ENCODE assay signal across 24 cellular contexts in the genomic region with DNA sequence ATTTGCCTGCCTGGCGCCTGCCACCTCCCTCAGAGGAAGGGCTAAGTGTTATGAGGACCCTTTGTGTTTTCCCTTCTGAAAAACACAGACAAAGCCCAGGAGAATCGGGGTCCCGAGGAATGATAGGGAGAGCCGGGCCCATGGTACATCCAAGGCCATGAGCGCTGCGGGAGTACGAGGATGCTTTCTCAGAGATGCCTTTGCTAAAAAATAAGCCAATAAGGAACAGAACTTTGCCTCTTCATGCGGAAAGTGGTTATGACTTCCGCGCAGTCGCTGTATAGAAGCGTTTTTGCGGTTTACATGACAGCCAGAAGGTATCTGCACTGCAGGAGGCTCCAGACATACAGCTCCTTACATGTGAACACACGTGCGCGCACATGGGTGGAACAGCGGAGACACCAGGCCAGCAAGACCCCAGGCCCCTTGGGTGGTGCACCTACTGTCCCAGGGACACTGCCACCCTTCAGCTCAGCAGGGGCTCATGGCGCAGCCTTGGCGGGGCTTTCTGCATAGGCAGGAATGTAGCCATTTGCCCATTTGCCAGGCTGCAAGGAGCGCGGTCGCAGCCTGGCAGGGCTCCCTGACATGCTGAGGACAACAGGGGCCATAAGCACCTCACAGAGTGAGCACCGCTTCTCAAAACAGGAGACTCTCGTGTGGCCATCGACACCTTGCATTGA.
"Had no signal": no experiment of that assay in that cellular context is flagged by ENCODE, and none has a peak within 500 bp of the region (broad histone marks: within the 10 kb centered on the region; RNA-seq: fewer than 3 reads in every experiment).

No MANE protein-coding gene starts in this region.

- DNase-seq: activated CD4-positive, alpha-beta memory T cell treated with anti-CD3 and anti-CD28 coated beads, Interleukin-2, amount 10 ng/mL, durations not matched to agents 7 days and 5 days; activated CD4-positive, alpha-beta T cell treated with anti-CD3 and anti-CD28 coated beads for 1 hour; activated CD4-positive, alpha-beta T cell treated with anti-CD3 and anti-CD28 coated beads, Interleukin-2, amount 10 ng/mL, durations not matched to agents 7 days and 5 days; activated naive CD4-positive, alpha-beta T cell treated with Interleukin-2 at 50 U/mL for 16 hours; activated T-cell treated with anti-CD3 and anti-CD28 coated beads, Interleukin-2, amount 50 U/mL, for 48 hours; adrenal gland; body of pancreas; effector memory CD8-positive, alpha-beta T cell; foreskin keratinocyte; heart left ventricle; kidney glomerular epithelial cell; lower lobe of right lung; mesendoderm; stimulated activated CD4-positive, alpha-beta T cell treated with anti-CD3 and anti-CD28 coated beads, Interleukin-15, amount 100 ng/mL, for 24 hours; stimulated activated CD4-positive, alpha-beta T cell treated with anti-CD3 and anti-CD28 coated beads, Interleukin-2, amount 100 ng/mL, for 24 hours; stimulated activated naive CD4-positive, alpha-beta T cell; T-helper 2 cell had no signal

- H3K36me3 Mint-ChIP-seq: activated naive CD8-positive, alpha-beta T cell; natural killer cell treated with Interleukin-12 subunit alpha and Interleukin-12 subunit beta and Interleukin-15 and Interleukin-18, amount 100 ng/mL, for 72 hours had no signal

- H3K4me1 Mint-ChIP-seq: activated CD4-positive, alpha-beta memory T cell treated with anti-CD3 and anti-CD28 coated beads, Interleukin-2, amount 10 ng/mL, durations not matched to agents 7 days and 5 days; activated CD4-positive, alpha-beta T cell treated with anti-CD3 and anti-CD28 coated beads, Interleukin-2, amount 10 ng/mL, durations not matched to agents 7 days and 5 days had no signal

- ATAC-seq: effector memory CD8-positive, alpha-beta T cell; foreskin keratinocyte; heart left ventricle; left lobe of liver; mucosa of descending colon; WTC11 had no signal

- H3K4me3 Mint-ChIP-seq: activated CD4-positive, alpha-beta memory T cell treated with anti-CD3 and anti-CD28 coated beads, Interleukin-2, amount 10 ng/mL, durations not matched to agents 7 days and 5 days; activated CD4-positive, alpha-beta T cell treated with anti-CD3 and anti-CD28 coated beads, Interleukin-2, amount 10 ng/mL, durations not matched to agents 7 days and 5 days; activated naive CD8-positive, alpha-beta T cell; effector memory CD8-positive, alpha-beta T cell; natural killer cell treated with Interleukin-12 subunit alpha and Interleukin-12 subunit beta and Interleukin-15 and Interleukin-18, amount 100 ng/mL, for 72 hours; WTC11 had no signal

- H3K27ac Mint-ChIP-seq: activated CD4-positive, alpha-beta memory T cell treated with anti-CD3 and anti-CD28 coated beads, Interleukin-2, amount 10 ng/mL, durations not matched to agents 7 days and 5 days; activated CD4-positive, alpha-beta T cell treated with anti-CD3 and anti-CD28 coated beads, Interleukin-2, amount 10 ng/mL, durations not matched to agents 7 days and 5 days; activated naive CD8-positive, alpha-beta T cell; activated T-helper 2 cell treated with anti-CD3 and anti-CD28 coated beads, Interferon-gamma antibody, Interleukin-2, Interleukin-4, amounts not matched to agents 10 μg/mL and 5 μg/mL and 100 μg/mL, durations not matched to agents 14 hours and 24 hours and 36 hours; effector memory CD8-positive, alpha-beta T cell; natural killer cell treated with Interleukin-12 subunit alpha and Interleukin-12 subunit beta and Interleukin-15 and Interleukin-18, amount 100 ng/mL, for 72 hours; progenitor cell of endocrine pancreas; WTC11 had no signal

- H3K9me3 Mint-ChIP-seq: activated CD4-positive, alpha-beta memory T cell treated with anti-CD3 and anti-CD28 coated beads, Interleukin-2, amount 10 ng/mL, durations not matched to agents 7 days and 5 days; activated CD4-positive, alpha-beta T cell treated with anti-CD3 and anti-CD28 coated beads, Interleukin-2, amount 10 ng/mL, durations not matched to agents 7 days and 5 days; activated T-helper 2 cell treated with anti-CD3 and anti-CD28 coated beads, Interferon-gamma antibody, Interleukin-2, Interleukin-4, amounts not matched to agents 10 μg/mL and 5 μg/mL and 100 μg/mL, durations not matched to agents 14 hours and 24 hours and 36 hours; effector memory CD8-positive, alpha-beta T cell; natural killer cell treated with Interleukin-12 subunit alpha and Interleukin-12 subunit beta and Interleukin-15 and Interleukin-18, amount 100 ng/mL, for 72 hours had no signal
